Comparison of ENCODE assay signal across 9 cellular contexts in genomic region chr11:44484211-44484610, GRCh38.
DNase-seq lines count a peak whose midpoint lies in the region; ATAC-seq and TF ChIP-seq lines count a peak whose summit lies in the region.
"Had no signal": no experiment of that assay in that cellular context is flagged by ENCODE, and none has a peak within 500 bp of the region (broad histone marks: within the 10 kb centered on the region; RNA-seq: fewer than 3 reads in every experiment).

No MANE protein-coding gene starts in this region.

- DNase-seq in EH (ENCODE audit: low read depth), result peak; percentile 54
- DNase-seq in cardiac fibroblast (ENCODE audit: low read depth in 2 of 2), result peak; percentile 33 to 42
- DNase-seq in medulla oblongata (ENCODE audit: extremely low spot score), result peak; percentile 9
- DNase-seq in NOMO-1 treated with dmso at 0.1 percent for 144 hours (lab: John Stamatoyannopoulos, UW; ENCODE audit: unreplicated experiment), result no peak
- no peak for DNase-seq in vagina (ENCODE audit: extremely low spot score in 2 of 2)
- no peak for DNase-seq in effector CD4-positive, alpha-beta T cell
- DNase-seq: central memory CD4-positive, alpha-beta T cell had no signal

- intact Hi-C loops in vagina (cut with DNase I), result no loop called here

- peak; percentile 52 for TF ChIP-seq RAD21 in Ishikawa (IDR thresholded peaks at IDR 0.05; ENCODE audit: low read depth)

- peak; percentile 55 for TF ChIP-seq CTCF in cardiac fibroblast (IDR thresholded peaks at IDR 0.05; ENCODE audit: low read depth, low read length)
- TF ChIP-seq CTCF in vagina (IDR thresholded peaks at IDR 0.05), result no peak

- no peak for TF ChIP-seq EP300 in Ishikawa (IDR thresholded peaks at IDR 0.05; ENCODE audit: borderline replicate concordance)

- ATAC-seq in HG03354 (IDR thresholded peaks at IDR 0.05; ENCODE audit: poor library complexity, severe bottlenecking, unreplicated experiment), result no peak

- TF ChIP-seq POLR2A in vagina (IDR thresholded peaks at IDR 0.05), result no peak

- no peak overlapping the region for H3K4me3 ChIP-seq in cardiac fibroblast (replicated peaks in 1 of 2; ENCODE audit: low read depth in 2 of 2, low read length in 2 of 2)
- no peak overlapping the region for H3K4me3 ChIP-seq in vagina

- H3K27me3 ChIP-seq in vagina, result no peaks in the 10 kb centered on the region

- no peaks in the 10 kb centered on the region for H3K36me3 ChIP-seq in vagina

- no peaks in the 10 kb centered on the region for H3K4me1 ChIP-seq in vagina

- no peak overlapping the region for H3K27ac ChIP-seq in vagina

- no peaks in the 10 kb centered on the region for H3K9me3 ChIP-seq in vagina

TF ChIP-seq in Ishikawa, 13 proteins besides CTCF, POLR2A, EP300 and RAD21:
- TF ChIP-seq EGR1 (IDR thresholded peaks at IDR 0.05) (no peak), REST (IDR thresholded peaks at IDR 0.05; ENCODE audit: low read depth) (no peak), TAF1 (IDR thresholded peaks at IDR 0.05; ENCODE audit: low read depth) (no peak), USF1 (IDR thresholded peaks at IDR 0.05) (no peak), NFIC (IDR thresholded peaks at IDR 0.05) (no peak), TEAD4 (IDR thresholded peaks at IDR 0.05) (no peak), CEBPB (IDR thresholded peaks at IDR 0.05) (no peak)

Comparison
In these comparisons a context has a peak if more than half of its experiments do, and no peak if none do; other contexts are left out.
1. DNase-seq: peak in EH (single experiment), cardiac fibroblast (2 of 2) and medulla oblongata (single experiment); none in NOMO-1 treated with dmso at 0.1 percent for 144 hours (single experiment), vagina (0 of 2) and effector CD4-positive, alpha-beta T cell (single experiment).